In the genomic region with DNA sequence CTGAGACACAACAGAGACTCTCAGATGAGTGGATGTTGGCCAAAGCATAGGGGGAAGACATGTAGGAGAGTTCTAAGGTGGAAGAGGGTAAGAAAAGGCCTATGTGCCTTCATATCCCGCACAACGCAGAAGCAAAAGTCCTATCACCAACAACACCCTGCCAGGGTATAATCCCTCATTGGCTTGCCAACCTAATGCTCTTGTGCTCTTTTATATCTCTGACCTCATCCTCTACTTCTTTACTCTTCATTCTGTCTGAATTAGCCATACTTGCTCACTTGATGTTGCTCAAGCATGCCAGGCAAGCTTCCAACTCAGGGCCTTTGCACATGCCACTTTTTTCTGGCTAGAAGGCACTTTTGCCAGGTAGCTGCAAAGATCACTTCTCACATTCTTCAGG, we compare ENCODE assay signal across 8 cellular contexts. TPM values are rescaled to one million over a fixed set of nuclear protein-coding genes. Genes with fewer than 3 reads are reported as not detected.
"Had no signal": no experiment of that assay in that cellular context is flagged by ENCODE, and none has a peak within 500 bp of the region (broad histone marks: within the 10 kb centered on the region; RNA-seq: fewer than 3 reads in every experiment).

No MANE protein-coding gene starts in this region.

- H3K4me1 Mint-ChIP-seq: IgD-negative memory B cell had no signal

- H3K27ac Mint-ChIP-seq: IgD-negative memory B cell had no signal

- ATAC-seq: HepG2, K562 had no signal

- H3K36me3 Mint-ChIP-seq: IgD-negative memory B cell had no signal

- DNase-seq: IMR-90, KBM-7, KG1 had no signal

- H3K4me3 ChIP-seq: K562 had no signal

- H3K27ac ChIP-seq: HL-60 had no signal

- H3K4me3 Mint-ChIP-seq: IgD-negative memory B cell had no signal

RNA-seq across cellular contexts. Expression of gene RNF150, which starts 59.3 kb away (rescaled TPM):
- total RNA-seq: HT-29 had no signal
- polyA plus RNA-seq: IgD-negative memory B cell, K562 had no signal
